Comparison of ENCODE assay signal across 20 cellular contexts in genomic region chr13:54232700-54233099, GRCh38.
"Had no signal": no experiment of that assay in that cellular context is flagged by ENCODE, and none has a peak within 500 bp of the region (broad histone marks: within the 10 kb centered on the region; RNA-seq: fewer than 3 reads in every experiment).

No MANE protein-coding gene starts in this region.

- H3K27ac Mint-ChIP-seq: dendritic cell treated with granulocyte-macrophage colony-stimulating factor and Interleukin-4, amounts not matched to agents 40 ng/mL and 50 ng/mL, for 4 days; effector memory CD8-positive, alpha-beta T cell; naive thymus-derived CD8-positive, alpha-beta T cell; progenitor cell of endocrine pancreas had no signal

- ATAC-seq: effector memory CD8-positive, alpha-beta T cell; gastrocnemius medialis; left lobe of liver; mucosa of descending colon; naive thymus-derived CD8-positive, alpha-beta T cell; right cardiac atrium had no signal

- H3K4me1 Mint-ChIP-seq: naive thymus-derived CD8-positive, alpha-beta T cell had no signal

- H3K36me3 ChIP-seq: esophagus muscularis mucosa, gastrocnemius medialis, stomach, thoracic aorta, transverse colon had no signal

- H3K4me3 Mint-ChIP-seq: dendritic cell treated with granulocyte-macrophage colony-stimulating factor and Interleukin-4, amounts not matched to agents 40 ng/mL and 50 ng/mL, for 4 days; effector memory CD8-positive, alpha-beta T cell; naive thymus-derived CD8-positive, alpha-beta T cell had no signal

- H3K4me1 ChIP-seq: esophagus muscularis mucosa, gastrocnemius medialis, stomach, transverse colon had no signal

- H3K27ac ChIP-seq: epithelial cell of prostate, esophagus muscularis mucosa, gastrocnemius medialis, stomach, thoracic aorta, transverse colon had no signal

- H3K27me3 ChIP-seq: esophagus muscularis mucosa, gastrocnemius medialis, stomach, transverse colon had no signal

- DNase-seq: effector memory CD8-positive, alpha-beta T cell; gastrocnemius medialis; glutamatergic neuron; islet precursor cell; mammary epithelial cell; mucosa of descending colon; naive thymus-derived CD8-positive, alpha-beta T cell; right cardiac atrium; small intestine; stimulated activated CD4-positive, alpha-beta T cell treated with anti-CD3 and anti-CD28 coated beads, Interleukin-12 subunit alpha, Interleukin-12 subunit beta, amount 100 ng/mL, for 4 hours; stimulated activated naive CD4-positive, alpha-beta T cell; stomach; substantia nigra; transverse colon had no signal

- H3K9me3 ChIP-seq: esophagus muscularis mucosa, gastrocnemius medialis, stomach, thoracic aorta had no signal

- H3K27me3 Mint-ChIP-seq: dendritic cell treated with granulocyte-macrophage colony-stimulating factor and Interleukin-4, amounts not matched to agents 40 ng/mL and 50 ng/mL, for 4 days; effector memory CD8-positive, alpha-beta T cell; naive thymus-derived CD8-positive, alpha-beta T cell; progenitor cell of endocrine pancreas had no signal

- H3K4me3 ChIP-seq: esophagus muscularis mucosa, gastrocnemius medialis, mucosa of descending colon, stomach, thoracic aorta, transverse colon had no signal
